Comparison of ENCODE assay signal across 26 cellular contexts in genomic region chrX:1524874-1525582, GRCh38. TPM values are rescaled to one million over a fixed set of nuclear protein-coding genes. Genes with fewer than 3 reads are reported as not detected.
DNase-seq lines count a peak whose midpoint lies in the region; ATAC-seq and TF ChIP-seq lines count a peak whose summit lies in the region.
"Had no signal": no experiment of that assay in that cellular context is flagged by ENCODE, and none has a peak within 500 bp of the region (broad histone marks: within the 10 kb centered on the region; RNA-seq: fewer than 3 reads in every experiment).

No MANE protein-coding gene starts in this region.

- H3K27me3 ChIP-seq in upper lobe of right lung = no peaks in the 10 kb centered on the region
- H3K27me3 ChIP-seq: BLaER1 treated with 17β-estradiol and CSF1 and Interleukin-3, amounts not matched to agents 10 nM and 100 nM had no signal

- H3K9me3 Mint-ChIP-seq in activated CD4-positive, alpha-beta T cell treated with anti-CD3 and anti-CD28 coated beads, Interleukin-2, amount 10 ng/mL, durations not matched to agents 24 days and 14 days = no peaks in the 10 kb centered on the region

- no peak overlapping the region for H3K27ac ChIP-seq in upper lobe of right lung
- H3K27ac ChIP-seq: BLaER1 treated with 17β-estradiol and CSF1 and Interleukin-3, amounts not matched to agents 10 nM and 100 nM; KMS-11; RWPE1 had no signal

- no peak for ATAC-seq in left cardiac atrium
- no peak for ATAC-seq in upper lobe of right lung

- no peak overlapping the region for H3K4me3 Mint-ChIP-seq in activated CD4-positive, alpha-beta T cell treated with anti-CD3 and anti-CD28 coated beads, Interleukin-2, amount 10 ng/mL, durations not matched to agents 24 days and 14 days
- H3K4me3 Mint-ChIP-seq: CD4-positive, alpha-beta memory T cell had no signal

- intact Hi-C loops in activated CD4-positive, alpha-beta T cell treated with anti-CD3 and anti-CD28 coated beads, Interleukin-2, amount 10 ng/mL, durations not matched to agents 24 days and 14 days (cut with micrococcal nuclease) = no loop called here
- intact Hi-C loops in cardiac septum (cut with DNase I) = no loop called here
- intact Hi-C loops in left cardiac atrium (cut with DNase I) = no loop called here
- intact Hi-C loops in upper lobe of right lung (cut with DNase I) = no loop called here

- H3K4me1 Mint-ChIP-seq in activated CD4-positive, alpha-beta T cell treated with anti-CD3 and anti-CD28 coated beads, Interleukin-2, amount 10 ng/mL, durations not matched to agents 24 days and 14 days = peaks cover 20% of the 10 kb centered on the region

- H3K9me3 ChIP-seq in upper lobe of right lung = no peaks in the 10 kb centered on the region
- H3K9me3 ChIP-seq: Caco-2 had no signal

- peak; percentile 53 for DNase-seq in activated CD4-positive, alpha-beta T cell treated with anti-CD3 and anti-CD28 coated beads, Interleukin-2, amount 10 ng/mL, durations not matched to agents 24 days and 14 days
- DNase-seq in activated CD4-positive, alpha-beta T cell treated with anti-CD3 and anti-CD28 coated beads, Interleukin-2, amount 50 U/mL, for 4 hours = no peak
- DNase-seq in cardiac septum (ENCODE audit: low spot score) = peak; percentile 36
- no peak for DNase-seq in left cardiac atrium
- peak; percentile 32 for DNase-seq in islet precursor cell
- peak; percentile 9 for DNase-seq in upper lobe of right lung
- DNase-seq in cerebellar nuclear complex (lab: John Stamatoyannopoulos, UW) = no peak
- DNase-seq in inferior parietal cortex (ENCODE audit: extremely low spot score) = no peak
- DNase-seq: 8988T; Caco-2; CD4-positive, alpha-beta memory T cell; DMS 273 treated with DMSO at 0.1 percent for 48 hours; DMS79 treated with DMSO at 0.1 percent for 48 hours; GOT3; HCEC 1CT; IMR-90; NCI-H1092 treated with DMSO at 0.1 percent for 48 hours; NCI-H1436 treated with DMSO at 0.1 percent for 48 hours; NCI-H1930; NCI-H748 treated with DMSO at 0.1 percent for 48 hours; SIG-M5 had no signal

- no peaks in the 10 kb centered on the region for H3K27me3 Mint-ChIP-seq in activated CD4-positive, alpha-beta T cell treated with anti-CD3 and anti-CD28 coated beads, Interleukin-2, amount 10 ng/mL, durations not matched to agents 24 days and 14 days
- H3K27me3 Mint-ChIP-seq: CD4-positive, alpha-beta memory T cell had no signal

- no peak overlapping the region for H3K27ac Mint-ChIP-seq in activated CD4-positive, alpha-beta T cell treated with anti-CD3 and anti-CD28 coated beads, Interleukin-2, amount 10 ng/mL, durations not matched to agents 24 days and 14 days
- H3K27ac Mint-ChIP-seq: CD4-positive, alpha-beta memory T cell had no signal

- no peak overlapping the region for H3K4me3 ChIP-seq in upper lobe of right lung
- H3K4me3 ChIP-seq: BLaER1 treated with 17β-estradiol and CSF1 and Interleukin-3, amounts not matched to agents 10 nM and 100 nM had no signal

- no peak for TF ChIP-seq CTCF in upper lobe of right lung (IDR thresholded peaks at IDR 0.05)

- H3K36me3 Mint-ChIP-seq in activated CD4-positive, alpha-beta T cell treated with anti-CD3 and anti-CD28 coated beads, Interleukin-2, amount 10 ng/mL, durations not matched to agents 24 days and 14 days (ENCODE audit: low read depth) = peaks cover 19% of the 10 kb centered on the region

- no peaks in the 10 kb centered on the region for H3K4me1 ChIP-seq in upper lobe of right lung
- H3K4me1 ChIP-seq: Caco-2 had no signal

- H3K36me3 ChIP-seq in upper lobe of right lung = no peaks in the 10 kb centered on the region

RNA-seq across cellular contexts. Expression of gene P2RY8, which starts 12.0 kb away (rescaled TPM):
- 19.1 and 19.5 TPM in 2 replicates for total RNA-seq in activated CD4-positive, alpha-beta T cell treated with anti-CD3 and anti-CD28 coated beads, Interleukin-2, amount 10 ng/mL, durations not matched to agents 24 days and 14 days
- total RNA-seq in cardiac septum (1.5 TPM), left cardiac atrium (1 to 10 TPM; 1.8 to 3.0 TPM), upper lobe of right lung (3.1 TPM)
- total RNA-seq: Caco-2, G401, IMR-90, NCI-H460 had no signal

Comparison
In these comparisons a context has a peak if more than half of its experiments do, and no peak if none do; other contexts are left out.
1. DNase-seq: peak in activated CD4-positive, alpha-beta T cell treated with anti-CD3 and anti-CD28 coated beads, Interleukin-2, amount 10 ng/mL, durations not matched to agents 24 days and 14 days (single experiment), cardiac septum (single experiment), islet precursor cell (single experiment) and upper lobe of right lung (single experiment); none in activated CD4-positive, alpha-beta T cell treated with anti-CD3 and anti-CD28 coated beads, Interleukin-2, amount 50 U/mL, for 4 hours (0 of 2), left cardiac atrium (single experiment), cerebellar nuclear complex (0 of 2) and inferior parietal cortex (single experiment).